In the genomic region with DNA sequence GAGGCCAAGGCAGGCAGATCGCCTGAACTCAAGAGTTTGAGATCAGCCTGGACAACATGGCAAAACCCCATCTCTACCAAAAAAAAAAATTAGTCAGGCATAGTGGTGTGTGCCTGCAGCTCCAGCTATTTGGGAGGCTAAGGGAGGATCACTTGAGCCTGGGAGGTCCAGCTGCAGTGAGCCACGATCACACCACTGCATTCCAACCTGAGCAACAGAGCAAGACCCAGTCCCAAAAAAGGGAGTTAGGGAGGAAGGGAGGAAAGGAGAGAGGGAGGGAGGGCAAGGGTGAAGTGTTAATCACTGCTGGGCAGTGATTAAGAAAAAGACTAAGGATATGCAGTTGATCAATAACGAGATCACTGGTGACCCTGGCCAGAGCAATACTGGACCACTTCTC, we compare ENCODE assay signal across 20 cellular contexts. TPM values are rescaled to one million over a fixed set of nuclear protein-coding genes. Genes with fewer than 3 reads are reported as not detected.
DNase-seq lines count a peak whose midpoint lies in the region; ATAC-seq and TF ChIP-seq lines count a peak whose summit lies in the region.
"Had no signal": no experiment of that assay in that cellular context is flagged by ENCODE, and none has a peak within 500 bp of the region (broad histone marks: within the 10 kb centered on the region; RNA-seq: fewer than 3 reads in every experiment).

No MANE protein-coding gene starts in this region.

- H3K4me3 Mint-ChIP-seq in CD4-positive, alpha-beta T cell: no peak overlapping the region
- H3K4me3 Mint-ChIP-seq in activated naive CD8-positive, alpha-beta T cell treated with anti-CD3 and anti-CD28 coated beads, Interleukin-2, amount 10 ng/mL, durations not matched to agents 7 days and 5 days: no peak overlapping the region
- H3K4me3 Mint-ChIP-seq in effector memory CD8-positive, alpha-beta T cell: no peak overlapping the region
- H3K4me3 Mint-ChIP-seq: B cell had no signal

- intact Hi-C loops in CD4-positive, alpha-beta T cell (cut with DNase I, micrococcal nuclease): no loop called here
- intact Hi-C loops in sigmoid colon (cut with DNase I): no loop called here
- intact Hi-C loops in psoas muscle (cut with DNase I): no loop called here

- H3K27me3 Mint-ChIP-seq in CD4-positive, alpha-beta T cell: no peaks in the 10 kb centered on the region
- no peaks in the 10 kb centered on the region for H3K27me3 Mint-ChIP-seq in activated naive CD8-positive, alpha-beta T cell treated with anti-CD3 and anti-CD28 coated beads, Interleukin-2, amount 10 ng/mL, durations not matched to agents 7 days and 5 days
- no peaks in the 10 kb centered on the region for H3K27me3 Mint-ChIP-seq in effector memory CD8-positive, alpha-beta T cell
- H3K27me3 Mint-ChIP-seq: B cell had no signal

- no peak for TF ChIP-seq POLR2A in sigmoid colon (IDR thresholded peaks at IDR 0.05)

- H3K9me3 ChIP-seq in CD4-positive, alpha-beta T cell (ENCODE audit: control insufficient read depth, low read length): no peaks in the 10 kb centered on the region
- H3K9me3 ChIP-seq in sigmoid colon (no peaks in the 10 kb centered on the region), psoas muscle (no peaks in the 10 kb centered on the region)
- H3K9me3 ChIP-seq: A549, Peyer's patch had no signal

- H3K4me3 ChIP-seq in sigmoid colon (no peak overlapping the region), psoas muscle (no peak overlapping the region)
- H3K4me3 ChIP-seq: A549, Peyer's patch had no signal

- H3K27ac ChIP-seq in CD4-positive, alpha-beta T cell (ENCODE audit: low read depth, low read length): no peak overlapping the region
- H3K27ac ChIP-seq in sigmoid colon (peak overlapping the region; percentile 17 to 54 (median 27)), psoas muscle (no peak overlapping the region)
- H3K27ac ChIP-seq: A549, Peyer's patch had no signal

- H3K36me3 Mint-ChIP-seq in CD4-positive, alpha-beta T cell (ENCODE audit: low read depth): peaks cover 55% of the 10 kb centered on the region
- H3K36me3 Mint-ChIP-seq in activated naive CD8-positive, alpha-beta T cell treated with anti-CD3 and anti-CD28 coated beads, Interleukin-2, amount 10 ng/mL, durations not matched to agents 7 days and 5 days: peaks cover 16% of the 10 kb centered on the region
- H3K36me3 Mint-ChIP-seq in effector memory CD8-positive, alpha-beta T cell (ENCODE audit: insufficient read depth): peaks cover 15% of the 10 kb centered on the region

- TF ChIP-seq EP300 in sigmoid colon (IDR thresholded peaks at IDR 0.05): no peak

- H3K36me3 ChIP-seq in sigmoid colon (peaks cover 0 to 24% (median 11%) of the 10 kb centered on the region in 4 donors), psoas muscle (ENCODE audit: insufficient read depth in 1 of 2, low read depth in 1 of 2) (peaks cover 5 to 65% of the 10 kb centered on the region in 2 donors)

- no peak for ATAC-seq in CD4-positive, alpha-beta T cell (ENCODE audit: poor library complexity)
- no peak for ATAC-seq in activated naive CD8-positive, alpha-beta T cell treated with anti-CD3 and anti-CD28 coated beads, Interleukin-2, amount 10 ng/mL, durations not matched to agents 7 days and 5 days (ENCODE audit: low read depth)
- ATAC-seq in effector memory CD8-positive, alpha-beta T cell (replicated peaks): no peak
- ATAC-seq in psoas muscle: no peak
- ATAC-seq: A549, HCT116 had no signal

- CTCF ChIA-PET in CD4-positive, alpha-beta T cell (lab: Charles Lee): no interaction called here

- no peak for DNase-seq in CD4-positive, alpha-beta T cell
- no peak for DNase-seq in activated naive CD8-positive, alpha-beta T cell treated with anti-CD3 and anti-CD28 coated beads, Interleukin-2, amount 10 ng/mL, durations not matched to agents 7 days and 5 days
- no peak for DNase-seq in effector memory CD8-positive, alpha-beta T cell
- DNase-seq in sigmoid colon (no peak), NCI-H1694 treated with DMSO at 0.1 percent for 48 hours (lab: John Stamatoyannopoulos, UW) (no peak), psoas muscle (no peak)
- no peak for DNase-seq in activated CD4-positive, alpha-beta T cell treated with anti-CD3 and anti-CD28 coated beads for 4 hours
- no peak for DNase-seq in central memory CD4-positive, alpha-beta T cell
- DNase-seq: COR-L47, Karpas-422, NCI-H1694, NCI-H2081 treated with DMSO at 0.1 percent for 48 hours, NCI-H446, NCI-H526, Peyer's patch had no signal

- POLR2A ChIA-PET in CD4-positive, alpha-beta T cell (lab: Charles Lee): no interaction called here
- POLR2A ChIA-PET in activated naive CD8-positive, alpha-beta T cell treated with anti-CD3 and anti-CD28 coated beads, Interleukin-2, amount 10 ng/mL, durations not matched to agents 7 days and 5 days (lab: Charles Lee): no interaction called here

- peaks cover 0 to 17% (median 13%) of the 10 kb centered on the region in 4 donors for H3K4me1 ChIP-seq in sigmoid colon
- no peaks in the 10 kb centered on the region for H3K4me1 ChIP-seq in psoas muscle
- H3K4me1 ChIP-seq: A549, Peyer's patch had no signal

- no peak for TF ChIP-seq CTCF in CD4-positive, alpha-beta T cell (IDR thresholded peaks at IDR 0.05)
- TF ChIP-seq CTCF in sigmoid colon (IDR thresholded peaks at IDR 0.05) (no peak), psoas muscle (IDR thresholded peaks at IDR 0.05) (no peak)

- no peaks in the 10 kb centered on the region for H3K27me3 ChIP-seq in CD4-positive, alpha-beta T cell (ENCODE audit: control insufficient read depth, insufficient read depth, low read length)
- H3K27me3 ChIP-seq in sigmoid colon: no peaks in the 10 kb centered on the region
- H3K27me3 ChIP-seq in psoas muscle (ENCODE audit: insufficient read depth in 3 of 3, low read length in 2 of 3): no peaks in the 10 kb centered on the region
- H3K27me3 ChIP-seq: Peyer's patch had no signal

- 93 to 95% methylated on average over 3 of the region's 3 CpGs for WGBS in sigmoid colon, 2 donors
- 91 to 96% (median 93%) methylated on average over 3 of the region's 3 CpGs for WGBS in psoas muscle, 3 donors

- H3K9me3 Mint-ChIP-seq in CD4-positive, alpha-beta T cell: no peaks in the 10 kb centered on the region
- H3K9me3 Mint-ChIP-seq in activated naive CD8-positive, alpha-beta T cell treated with anti-CD3 and anti-CD28 coated beads, Interleukin-2, amount 10 ng/mL, durations not matched to agents 7 days and 5 days: no peaks in the 10 kb centered on the region
- no peaks in the 10 kb centered on the region for H3K9me3 Mint-ChIP-seq in effector memory CD8-positive, alpha-beta T cell

- H3K4me1 Mint-ChIP-seq in CD4-positive, alpha-beta T cell (ENCODE audit: low read depth): peaks cover 20% of the 10 kb centered on the region
- peaks cover 17% of the 10 kb centered on the region for H3K4me1 Mint-ChIP-seq in activated naive CD8-positive, alpha-beta T cell treated with anti-CD3 and anti-CD28 coated beads, Interleukin-2, amount 10 ng/mL, durations not matched to agents 7 days and 5 days
- H3K4me1 Mint-ChIP-seq in effector memory CD8-positive, alpha-beta T cell (ENCODE audit: low read depth in 2 of 2): peaks cover 12 to 21% of the 10 kb centered on the region in 2 donors

- H3K27ac Mint-ChIP-seq in CD4-positive, alpha-beta T cell: peak overlapping the region; percentile 9
- H3K27ac Mint-ChIP-seq in activated naive CD8-positive, alpha-beta T cell treated with anti-CD3 and anti-CD28 coated beads, Interleukin-2, amount 10 ng/mL, durations not matched to agents 7 days and 5 days: peak overlapping the region; percentile 42
- peak overlapping the region; percentile 47 to 55 for H3K27ac Mint-ChIP-seq in effector memory CD8-positive, alpha-beta T cell
- H3K27ac Mint-ChIP-seq: B cell had no signal

RNA-seq across cellular contexts. Expression of a gene that starts 56.0 kb away (rescaled TPM):
- total RNA-seq in CD4-positive, alpha-beta T cell: under 1 TPM; 0.47 to 0.77 TPM
- under 1 TPM; 0.44 to 0.45 TPM for total RNA-seq in activated naive CD8-positive, alpha-beta T cell treated with anti-CD3 and anti-CD28 coated beads, Interleukin-2, amount 10 ng/mL, durations not matched to agents 7 days and 5 days
- total RNA-seq in sigmoid colon (under 1 TPM in 2 of 4 donors, not detected in 2; 0.54 to 0.55 TPM), psoas muscle (under 1 TPM in 3 of 4 donors, not detected in 1; 0.30 to 0.58 (median 0.30) TPM)
- polyA plus RNA-seq in sigmoid colon (1 to 10 TPM in 2 of 3 donors, under 1 TPM in 1; 0.32 to 3.0 (median 2.8) TPM), psoas muscle (1 to 10 TPM in 1 of 3 donors, under 1 TPM in 2; 0.44 to 4.9 (median 0.46) TPM)
- total RNA-seq: B cell, H1, M059J had no signal

Comparison
In these comparisons a context has a peak if more than half of its experiments do, and no peak if none do; other contexts are left out.
1. H3K27ac ChIP-seq: peak in sigmoid colon (4 of 4); none in CD4-positive, alpha-beta T cell (single experiment) and psoas muscle (single experiment).
2. Peak in every context shown above with its lines, with median percentiles within 50 percentile points of each other: H3K27ac Mint-ChIP-seq.